15 cellular contexts compared by ENCODE assay signal in genomic region chr9:6631207-6631512, GRCh38. TPM values are rescaled to one million over a fixed set of nuclear protein-coding genes. Genes with fewer than 3 reads are reported as not detected.
DNase-seq lines count a peak whose midpoint lies in the region; ATAC-seq, FAIRE-seq and TF ChIP-seq lines count a peak whose summit lies in the region.
"Had no signal": no experiment of that assay in that cellular context is flagged by ENCODE, and none has a peak within 500 bp of the region (broad histone marks: within the 10 kb centered on the region; RNA-seq: fewer than 3 reads in every experiment).

No MANE protein-coding gene starts in this region.

- H3K4me1 ChIP-seq in CD8-positive, alpha-beta memory T cell (ENCODE audit: insufficient read depth, low read length): no peaks in the 10 kb centered on the region

- no peaks in the 10 kb centered on the region for H3K27me3 Mint-ChIP-seq in WTC11 (ENCODE audit: low read depth)
- peaks cover 5 to 22% of the 10 kb centered on the region in 2 donors for H3K27me3 Mint-ChIP-seq in CD8-positive, alpha-beta memory T cell

- no peaks in the 10 kb centered on the region for H3K36me3 ChIP-seq in CD8-positive, alpha-beta memory T cell (ENCODE audit: insufficient read depth, low read length)
- H3K36me3 ChIP-seq: brain microvascular endothelial cell, MG63 had no signal

- POLR2A ChIA-PET in WTC11 (lab: Charles Lee): interaction anchor here (0.6 kb wide), 1 partner anchor 712 kb away, joined by 3 read pairs; no protein-coding TSS in a partner anchor
- POLR2A ChIA-PET in CD8-positive, alpha-beta memory T cell (lab: Charles Lee): no interaction called here

- TF ChIP-seq CTCF in WTC11 (IDR thresholded peaks at IDR 0.05): no peak

- no peak overlapping the region for H3K4me3 ChIP-seq in CD8-positive, alpha-beta memory T cell (ENCODE audit: low read length)
- H3K4me3 ChIP-seq: MG63, smooth muscle cell had no signal

- peaks cover 51% of the 10 kb centered on the region for H3K4me1 Mint-ChIP-seq in WTC11
- H3K4me1 Mint-ChIP-seq in CD8-positive, alpha-beta memory T cell: peaks cover 0 to 4% (median 0%) of the 10 kb centered on the region in 3 donors

- H3K36me3 Mint-ChIP-seq in WTC11: no peaks in the 10 kb centered on the region; the same call in 1 of the 2 replicates
- peaks cover 0 to 1% (median 0%) of the 10 kb centered on the region in 3 donors for H3K36me3 Mint-ChIP-seq in CD8-positive, alpha-beta memory T cell

- no peak for TF ChIP-seq POLR2A in GM12891 (IDR thresholded peaks at IDR 0.05; ENCODE audit: low read depth, low read length)

- no peaks in the 10 kb centered on the region for H3K9me3 Mint-ChIP-seq in WTC11
- H3K9me3 Mint-ChIP-seq in CD8-positive, alpha-beta memory T cell: no peaks in the 10 kb centered on the region

- no peaks in the 10 kb centered on the region for H3K9me3 ChIP-seq in CD8-positive, alpha-beta memory T cell (ENCODE audit: low read length)
- H3K9me3 ChIP-seq: MG63 had no signal

- CTCF ChIA-PET in WTC11 (lab: Charles Lee): no interaction called here
- CTCF ChIA-PET in CD8-positive, alpha-beta memory T cell (lab: Charles Lee): no interaction called here

- peaks cover 7% of the 10 kb centered on the region for H3K27me3 ChIP-seq in CD8-positive, alpha-beta memory T cell (ENCODE audit: insufficient read depth, low read length, poor library complexity, severe bottlenecking)
- H3K27me3 ChIP-seq: brain microvascular endothelial cell, MG63 had no signal

- FAIRE-seq in GM12891 (lab: Jason Lieb, UNC) (no peak), frontal cortex (lab: Jason Lieb, UNC) (no peak)

- peak overlapping the region; percentile 70 for H3K27ac Mint-ChIP-seq in WTC11
- H3K27ac Mint-ChIP-seq in CD8-positive, alpha-beta memory T cell: peak overlapping the region in 3 of 8 donors; percentile 18 to 61 (median 43)

- no peak overlapping the region for H3K27ac ChIP-seq in CD8-positive, alpha-beta memory T cell (ENCODE audit: low read depth, low read length)
- H3K27ac ChIP-seq: brain microvascular endothelial cell had no signal

- ATAC-seq in GM18858 (IDR thresholded peaks at IDR 0.05; ENCODE audit: unreplicated experiment): peak; percentile 16
- peak; percentile 48 for ATAC-seq in GM19455 (IDR thresholded peaks at IDR 0.05; ENCODE audit: unreplicated experiment)
- peak; percentile 27 for ATAC-seq in HG02840 (IDR thresholded peaks at IDR 0.05; ENCODE audit: low FRiP score, unreplicated experiment)
- no peak for ATAC-seq in WTC11
- ATAC-seq: PC-3 had no signal

- no peak for DNase-seq in WTC11 (ENCODE audit: low spot score)
- no peak for DNase-seq in foreskin melanocyte
- no peak for DNase-seq in CD8-positive, alpha-beta memory T cell
- no peak for DNase-seq in GM12891 (ENCODE audit: insufficient read length, low spot score)
- DNase-seq in frontal cortex (ENCODE audit: low spot score in 2 of 2): no peak
- DNase-seq: activated CD4-positive, alpha-beta T cell treated with anti-CD3 and anti-CD28 coated beads for 1 hour; brain microvascular endothelial cell; effector memory CD4-positive, alpha-beta T cell; MG63; PC-3 had no signal

- no peak overlapping the region for H3K4me3 Mint-ChIP-seq in WTC11
- H3K4me3 Mint-ChIP-seq in CD8-positive, alpha-beta memory T cell: no peak overlapping the region

TF ChIP-seq in WTC11, 78 proteins besides CTCF, POLR2A, EP300 and RAD21 (continues in another document):
- TF ChIP-seq IRF2 (CRISPR knock-in tag; IDR thresholded peaks at IDR 0.05; ENCODE audit: borderline replicate concordance, low read depth) (no peak), PREB (CRISPR knock-in tag; IDR thresholded peaks at IDR 0.05; ENCODE audit: borderline replicate concordance) (no peak), ATF3 (CRISPR knock-in tag; conservative IDR thresholded peaks at IDR 0.05) (no peak), ATF2 (CRISPR knock-in tag; IDR thresholded peaks at IDR 0.05; ENCODE audit: borderline replicate concordance, low read depth) (no peak)

TF ChIP-seq in GM12891, 5 proteins besides CTCF, POLR2A, EP300 and RAD21:
- no peak for TF ChIP-seq TAF1 (IDR thresholded peaks at IDR 0.05; ENCODE audit: low read depth, low read length)
- no peak for TF ChIP-seq SPI1 (IDR thresholded peaks at IDR 0.05; ENCODE audit: low read depth, low read length)
- TF ChIP-seq PAX5 (IDR thresholded peaks at IDR 0.05; ENCODE audit: insufficient read depth, low read length, severe bottlenecking): no peak
- TF ChIP-seq POU2F2 (IDR thresholded peaks at IDR 0.05; ENCODE audit: low read depth, low read length): no peak
- TF ChIP-seq POLR2AphosphoS5 (IDR thresholded peaks at IDR 0.05; ENCODE audit: low read depth, low read length): no peak

RNA-seq across cellular contexts. Expression of gene GLDC, which starts 14.4 kb away (rescaled TPM):
- total RNA-seq in WTC11 (2021) (136 to 153 TPM (median 145 TPM) in 3 replicates), frontal cortex (13.5 TPM)
- total RNA-seq in CD8-positive, alpha-beta memory T cell: 1 to 10 TPM; 3.1 to 3.8 TPM
- polyA plus RNA-seq in CD8-positive, alpha-beta memory T cell: 0.58 TPM
- 40.4 TPM for polyA plus RNA-seq in GM12891 (2012; ENCODE audit: low read depth, missing spikeins)
- total RNA-seq: HT-29 had no signal
